ENCODE assay signal across 1 cellular context in the genomic region with DNA sequence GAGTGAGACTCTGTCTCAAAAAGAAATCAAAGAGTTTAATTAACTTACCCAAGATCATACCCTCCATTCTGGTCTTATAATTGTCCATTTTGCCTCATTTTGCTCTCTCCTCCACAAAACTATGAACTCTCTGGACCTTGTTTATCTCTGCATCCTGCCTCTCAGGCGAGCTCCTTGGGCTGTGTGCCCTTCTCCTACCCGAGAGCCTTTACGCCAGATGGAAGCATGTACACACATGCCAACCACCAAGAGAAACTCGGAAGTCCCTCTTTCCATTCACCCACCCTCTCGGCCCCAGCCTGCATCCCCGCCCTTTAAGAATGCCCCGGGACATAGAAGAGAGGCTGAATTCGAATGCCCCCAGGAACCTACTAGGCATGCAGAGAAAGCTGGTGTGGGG.
TF ChIP-seq lines count a peak whose summit lies in the region.

No MANE protein-coding gene starts in this region.

TF ChIP-seq in H1, 55 proteins besides CTCF, POLR2A, EP300 and RAD21 (continued from another document):
- TF ChIP-seq, protein P1, sequence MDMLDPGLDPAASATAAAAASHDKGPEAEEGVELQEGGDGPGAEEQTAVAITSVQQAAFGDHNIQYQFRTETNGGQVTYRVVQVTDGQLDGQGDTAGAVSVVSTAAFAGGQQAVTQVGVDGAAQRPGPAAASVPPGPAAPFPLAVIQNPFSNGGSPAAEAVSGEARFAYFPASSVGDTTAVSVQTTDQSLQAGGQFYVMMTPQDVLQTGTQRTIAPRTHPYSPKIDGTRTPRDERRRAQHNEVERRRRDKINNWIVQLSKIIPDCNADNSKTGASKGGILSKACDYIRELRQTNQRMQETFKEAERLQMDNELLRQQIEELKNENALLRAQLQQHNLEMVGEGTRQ (IDR thresholded peaks at IDR 0.05; ENCODE audit: low read length), result no peak
- TF ChIP-seq PHF8 (conservative IDR thresholded peaks at IDR 0.05; ENCODE audit: low read depth, low read length) (no peak), ASH2L (IDR thresholded peaks at IDR 0.05; ENCODE audit: low read length) (no peak), NANOG (IDR thresholded peaks at IDR 0.05; ENCODE audit: insufficient read depth, low read depth, low read length, poor library complexity, severe bottlenecking) (no peak), ZNF274 (IDR thresholded peaks at IDR 0.05; ENCODE audit: borderline replicate concordance, extremely low read depth, low read length) (no peak), SP2 (IDR thresholded peaks at IDR 0.05; ENCODE audit: low read length) (no peak), CHD1 (IDR thresholded peaks at IDR 0.05; ENCODE audit: low read depth, low read length) (no peak)
